In the genomic region with DNA sequence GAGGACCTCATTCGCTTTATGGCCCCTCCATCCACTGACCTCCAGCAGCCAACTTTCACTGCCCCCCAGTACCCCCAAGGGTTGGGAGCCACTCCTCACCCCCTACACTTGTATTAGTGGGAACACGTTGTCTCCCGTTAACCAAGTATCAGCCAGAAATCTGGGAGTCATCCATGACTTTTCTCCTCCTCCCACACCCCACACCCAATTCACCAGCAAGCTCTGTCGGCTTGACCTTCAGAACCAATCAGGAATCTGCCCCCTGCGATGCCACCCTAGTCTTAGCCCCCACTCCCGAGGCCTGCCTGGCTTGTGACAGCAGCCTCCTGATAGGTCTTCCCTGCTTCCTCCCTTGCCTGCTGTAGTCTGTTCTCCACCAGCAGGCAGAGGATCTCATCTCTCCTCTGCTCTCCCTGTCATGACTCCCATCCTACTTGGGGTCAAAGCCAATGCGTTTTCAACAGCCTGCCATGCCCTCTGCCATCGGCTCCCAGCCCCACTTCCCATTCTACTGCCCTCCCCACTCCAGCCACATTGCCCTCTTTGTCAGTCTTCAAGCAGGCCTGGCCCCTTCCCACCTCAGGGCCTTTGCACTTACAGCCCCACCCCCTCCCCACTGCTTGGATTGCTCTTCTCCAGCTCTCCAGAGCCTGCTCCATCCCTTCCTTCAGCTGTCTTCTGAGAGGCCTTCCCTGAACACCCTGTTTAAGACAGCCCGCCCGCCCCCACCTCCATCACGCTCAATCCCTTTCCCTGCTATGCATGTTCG, we compare ENCODE assay signal across 26 cellular contexts.
"Had no signal": no experiment of that assay in that cellular context is flagged by ENCODE, and none has a peak within 500 bp of the region (broad histone marks: within the 10 kb centered on the region; RNA-seq: fewer than 3 reads in every experiment).

No MANE protein-coding gene starts in this region.

- H3K9me2 ChIP-seq: SK-N-SH had no signal

- H3K4me1 Mint-ChIP-seq: activated CD4-positive, alpha-beta memory T cell treated with anti-CD3 and anti-CD28 coated beads, Interleukin-2, amount 10 ng/mL, durations not matched to agents 7 days and 5 days; activated CD4-positive, alpha-beta T cell treated with anti-CD3 and anti-CD28 coated beads for 36 hours; activated T-helper 17 cell treated with anti-CD3 and anti-CD28 coated beads, Interleukin-2, amount 50 U/mL, for 72 hours had no signal

- DNase-seq: activated CD4-positive, alpha-beta memory T cell treated with anti-CD3 and anti-CD28 coated beads, Interleukin-2, amount 10 ng/mL, durations not matched to agents 7 days and 5 days; activated CD4-positive, alpha-beta T cell treated with anti-CD3 and anti-CD28 coated beads for 36 hours; activated CD4-positive, alpha-beta T cell treated with anti-CD3 and anti-CD28 coated beads, Interleukin-2, amount 50 U/mL, for 1 hour; activated gamma-delta T cell; activated naive CD4-positive, alpha-beta T cell treated with anti-CD3 and anti-CD28 coated beads for 36 hours; activated naive CD8-positive, alpha-beta T cell treated with anti-CD3 and anti-CD28 coated beads, Interleukin-2, amount 50 U/mL, for 24 hours; activated T-cell treated with anti-CD3 and anti-CD28 coated beads for 4 hours; activated T-cell treated with anti-CD3 and anti-CD28 coated beads, Interleukin-2, amount 50 U/mL, for 48 hours; amniotic stem cell; body of pancreas; MM.1S; NCI-H1105 treated with DMSO at 0.1 percent for 48 hours; NCI-H1436 treated with DMSO at 0.1 percent for 48 hours; NCI-H187 treated with DMSO at 0.1 percent for 48 hours; NCI-H2081 treated with DMSO at 0.1 percent for 48 hours; NCI-H446; NCI-H524; Peyer's patch; Right ventricle myocardium superior; SJCRH30; SK-N-SH; T-helper 1 cell; WERI-Rb-1 had no signal

- ATAC-seq: activated CD4-positive, alpha-beta T cell treated with anti-CD3 and anti-CD28 coated beads for 36 hours; activated naive CD8-positive, alpha-beta T cell treated with anti-CD3 and anti-CD28 coated beads, Interleukin-2, amount 50 U/mL, for 24 hours; activated T-helper 17 cell treated with anti-CD3 and anti-CD28 coated beads, Interleukin-2, amount 50 U/mL, for 72 hours; body of pancreas had no signal

- H3K9me3 Mint-ChIP-seq: activated CD4-positive, alpha-beta memory T cell treated with anti-CD3 and anti-CD28 coated beads, Interleukin-2, amount 10 ng/mL, durations not matched to agents 7 days and 5 days; activated naive CD4-positive, alpha-beta T cell treated with anti-CD3 and anti-CD28 coated beads for 36 hours; activated naive CD8-positive, alpha-beta T cell treated with anti-CD3 and anti-CD28 coated beads, Interleukin-2, amount 50 U/mL, for 24 hours; activated T-helper 17 cell treated with anti-CD3 and anti-CD28 coated beads, Interleukin-2, amount 50 U/mL, for 72 hours had no signal

- H3K4me2 ChIP-seq: SK-N-SH had no signal

- H3K27ac Mint-ChIP-seq: activated CD4-positive, alpha-beta memory T cell treated with anti-CD3 and anti-CD28 coated beads, Interleukin-2, amount 10 ng/mL, durations not matched to agents 7 days and 5 days; activated CD4-positive, alpha-beta T cell treated with anti-CD3 and anti-CD28 coated beads for 36 hours; activated naive CD4-positive, alpha-beta T cell treated with anti-CD3 and anti-CD28 coated beads for 36 hours; activated naive CD8-positive, alpha-beta T cell treated with anti-CD3 and anti-CD28 coated beads, Interleukin-2, amount 50 U/mL, for 24 hours; activated T-helper 17 cell treated with anti-CD3 and anti-CD28 coated beads, Interleukin-2, amount 50 U/mL, for 72 hours had no signal

- H3K9ac ChIP-seq: SK-N-SH had no signal

- H3K9me3 ChIP-seq: ascending aorta, body of pancreas, Peyer's patch, SJCRH30, SK-N-SH had no signal

- H3K36me3 ChIP-seq: ascending aorta, Peyer's patch, SJCRH30, WERI-Rb-1 had no signal

- H3K4me1 ChIP-seq: body of pancreas, Peyer's patch, SJCRH30 had no signal

- H3K27me3 ChIP-seq: ascending aorta, body of pancreas, Peyer's patch, SJCRH30 had no signal

- H3K4me3 Mint-ChIP-seq: activated CD4-positive, alpha-beta memory T cell treated with anti-CD3 and anti-CD28 coated beads, Interleukin-2, amount 10 ng/mL, durations not matched to agents 7 days and 5 days; activated CD4-positive, alpha-beta T cell treated with anti-CD3 and anti-CD28 coated beads for 36 hours; activated naive CD4-positive, alpha-beta T cell treated with anti-CD3 and anti-CD28 coated beads for 36 hours; activated naive CD8-positive, alpha-beta T cell treated with anti-CD3 and anti-CD28 coated beads, Interleukin-2, amount 50 U/mL, for 24 hours; activated T-helper 17 cell treated with anti-CD3 and anti-CD28 coated beads, Interleukin-2, amount 50 U/mL, for 72 hours had no signal

- H3K27ac ChIP-seq: ascending aorta, body of pancreas, Peyer's patch, RWPE1, SJCRH30, WERI-Rb-1 had no signal

- H3K4me3 ChIP-seq: ascending aorta, body of pancreas, Peyer's patch, SJCRH30 had no signal

- H3K27me3 Mint-ChIP-seq: activated CD4-positive, alpha-beta memory T cell treated with anti-CD3 and anti-CD28 coated beads, Interleukin-2, amount 10 ng/mL, durations not matched to agents 7 days and 5 days; activated naive CD8-positive, alpha-beta T cell treated with anti-CD3 and anti-CD28 coated beads, Interleukin-2, amount 50 U/mL, for 24 hours had no signal
